Comparison of ENCODE assay signal across 18 cellular contexts in the genomic region with DNA sequence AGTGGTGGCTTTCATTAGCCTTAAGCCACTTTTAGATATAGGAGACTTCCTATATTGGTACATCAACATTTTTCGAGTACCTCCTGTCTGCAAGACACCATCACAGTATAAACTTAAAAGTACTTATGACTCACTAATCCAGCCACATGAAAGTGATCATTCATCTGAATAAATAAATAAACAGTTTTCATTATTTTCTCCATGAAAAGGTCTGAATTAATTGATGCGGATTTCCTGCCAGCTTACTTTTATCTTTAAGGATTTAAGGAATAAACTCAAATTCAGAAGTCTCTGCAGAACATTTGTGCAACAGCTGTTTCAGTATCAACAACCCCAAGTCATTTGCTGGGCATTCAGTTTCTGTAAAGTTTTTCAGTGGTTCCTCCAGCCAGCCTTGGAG. TPM values are rescaled to one million over a fixed set of nuclear protein-coding genes. Genes with fewer than 3 reads are reported as not detected.
DNase-seq lines count a peak whose midpoint lies in the region; FAIRE-seq and TF ChIP-seq lines count a peak whose summit lies in the region.
"Had no signal": no experiment of that assay in that cellular context is flagged by ENCODE, and none has a peak within 500 bp of the region (broad histone marks: within the 10 kb centered on the region; RNA-seq: fewer than 3 reads in every experiment).

No MANE protein-coding gene starts in this region.

- 0 out of 2 replicates have a peak, but pooled peaks cover 12% of the 10 kb centered on the region for H3K36me3 ChIP-seq in PC-9 (ENCODE audit: low read depth)
- H3K36me3 ChIP-seq in vagina = peaks cover 0 to 39% of the 10 kb centered on the region in 2 donors
- peaks cover 31% of the 10 kb centered on the region for H3K36me3 ChIP-seq in effector memory CD4-positive, alpha-beta T cell (ENCODE audit: control insufficient read depth, insufficient read depth, low read length)

- H3K9me2 ChIP-seq in PC-9 (ENCODE audit: insufficient read depth) = no peaks in the 10 kb centered on the region

- POLR2A ChIA-PET in PC-9 (lab: Charles Lee; ENCODE audit: unreplicated experiment) = no interaction called here

- no peak for TF ChIP-seq CTCF in PC-9 (conservative IDR thresholded peaks at IDR 0.05)
- TF ChIP-seq CTCF in vagina (IDR thresholded peaks at IDR 0.05) = no peak

- CTCF ChIA-PET in PC-9 (lab: Charles Lee) = no interaction called here

- H4K20me1 ChIP-seq in PC-9 (ENCODE audit: insufficient read depth) = peaks cover 6% of the 10 kb centered on the region; the same call in 1 of the 2 replicates

- no peaks in the 10 kb centered on the region for H3F3A ChIP-seq in PC-9 (ENCODE audit: insufficient read depth, low read depth)

- H3K4me2 ChIP-seq in PC-9 = 0 out of 2 replicates have a peak overlapping the region, but pooled peaks have one; percentile 12

- H3K4me3 ChIP-seq in PC-9 (no peak overlapping the region), vagina (no peak overlapping the region)
- H3K4me3 ChIP-seq in effector memory CD4-positive, alpha-beta T cell (ENCODE audit: insufficient read depth, low read depth, low read length, poor library complexity, severe bottlenecking) = no peak overlapping the region
- H3K4me3 ChIP-seq: GM23248, K562 had no signal

- BruUV-seq in PC-9 (replicated peaks; lab: Mats Ljungman, UMichigan) = no TSS peak

- no peak overlapping the region for H3K27ac ChIP-seq in PC-9
- H3K27ac ChIP-seq in vagina = no peak overlapping the region
- H3K27ac ChIP-seq in effector memory CD4-positive, alpha-beta T cell (ENCODE audit: insufficient read depth, low read length, poor library complexity, severe bottlenecking) = no peak overlapping the region
- H3K27ac ChIP-seq: GM23248 had no signal

- DNase-seq in AG08396 (ENCODE audit: low spot score) (peak; percentile 10), GM12891 (ENCODE audit: insufficient read length, low spot score) (no peak), PC-9 (no peak), fibroblast of gingiva (ENCODE audit: low read depth) (peak; percentile 15), nucleus accumbens (lab: John Stamatoyannopoulos, UW) (no peak), vagina (ENCODE audit: extremely low spot score in 2 of 2) (no peak), NCI-H1694 (lab: John Stamatoyannopoulos, UW) (no peak)
- DNase-seq in effector memory CD4-positive, alpha-beta T cell = no peak
- DNase-seq: C1 segment of cervical spinal cord, GM23248, NCI-H1105, NCI-H1694 treated with DMSO at 0.1 percent for 48 hours, NCI-H226, NCI-H526 treated with DMSO at 0.1 percent for 48 hours, RPMI8226, SIG-M5 had no signal

- peaks cover 47% of the 10 kb centered on the region for H3K79me2 ChIP-seq in PC-9 (ENCODE audit: low read depth)

- no peak overlapping the region for H2AFZ ChIP-seq in PC-9
- H2AFZ ChIP-seq: GM23248 had no signal

- intact Hi-C loops in PC-9 (cut with micrococcal nuclease; ENCODE audit: unreplicated experiment) = loop anchor here (5.0 to 10.0 kb wide), 5 partner anchors 82 to 405 kb away; a partner anchor contains a TSS
- intact Hi-C loops in vagina (cut with DNase I) = no loop called here

- FAIRE-seq in GM12891 (lab: Jason Lieb, UNC) = peak; percentile 28
- FAIRE-seq: K562 had no signal

- H3K27me3 ChIP-seq in PC-9 (ENCODE audit: insufficient read depth, low read depth) (no peaks in the 10 kb centered on the region), vagina (no peaks in the 10 kb centered on the region)
- no peaks in the 10 kb centered on the region for H3K27me3 ChIP-seq in effector memory CD4-positive, alpha-beta T cell (replicated peaks; ENCODE audit: control insufficient read depth, insufficient read depth, low read length, poor library complexity, severe bottlenecking)

- no peaks in the 10 kb centered on the region for H3K9me3 ChIP-seq in PC-9 (ENCODE audit: insufficient read depth, low read depth)
- no peaks in the 10 kb centered on the region for H3K9me3 ChIP-seq in vagina
- H3K9me3 ChIP-seq in effector memory CD4-positive, alpha-beta T cell (ENCODE audit: control insufficient read depth, low read length) = no peaks in the 10 kb centered on the region

- TF ChIP-seq POLR2A in GM12891 (IDR thresholded peaks at IDR 0.05; ENCODE audit: low read depth, low read length) (no peak), vagina (IDR thresholded peaks at IDR 0.05) (no peak)

- peaks cover 26% of the 10 kb centered on the region for H3K4me1 ChIP-seq in PC-9 (replicated peaks; ENCODE audit: insufficient read depth)
- H3K4me1 ChIP-seq in vagina = peaks cover 35% of the 10 kb centered on the region
- H3K4me1 ChIP-seq in effector memory CD4-positive, alpha-beta T cell (ENCODE audit: control insufficient read depth, insufficient read depth, low read length, poor library complexity, severe bottlenecking) = peaks cover 14% of the 10 kb centered on the region

TF ChIP-seq in GM12891, 5 proteins besides CTCF, POLR2A, EP300 and RAD21:
- no peak for TF ChIP-seq PAX5 (IDR thresholded peaks at IDR 0.05; ENCODE audit: insufficient read depth, low read length, severe bottlenecking)
- no peak for TF ChIP-seq SPI1 (IDR thresholded peaks at IDR 0.05; ENCODE audit: low read depth, low read length)
- no peak for TF ChIP-seq POLR2AphosphoS5 (IDR thresholded peaks at IDR 0.05; ENCODE audit: low read depth, low read length)
- no peak for TF ChIP-seq TAF1 (IDR thresholded peaks at IDR 0.05; ENCODE audit: low read depth, low read length)
- no peak for TF ChIP-seq POU2F2 (IDR thresholded peaks at IDR 0.05; ENCODE audit: low read depth, low read length)

RNA-seq across cellular contexts. Expression of a gene that starts 4.0 kb away (rescaled TPM):
- 16.6 TPM for polyA plus RNA-seq in GM12891 (2012; ENCODE audit: low read depth, missing spikeins)
- total RNA-seq in PC-9 (2021) = 42.8 and 53.0 TPM in 2 replicates
- total RNA-seq in vagina = 54.3 TPM

RNA-seq across cellular contexts. Expression of a gene that starts 28.2 kb away (rescaled TPM):
- polyA plus RNA-seq in GM12891 (2012; ENCODE audit: low read depth, missing spikeins) = 0.06 TPM
- total RNA-seq in PC-9 (2021) (not detected in 2 replicates), vagina (not detected)
- total RNA-seq: A172, GM23248, K562 had no signal
- polyA plus RNA-seq: GM23248, K562 had no signal

Comparison
In these comparisons a context has a peak if more than half of its experiments do, and no peak if none do; other contexts are left out.
1. DNase-seq: peak in AG08396 (single experiment) and fibroblast of gingiva (single experiment); none in GM12891 (single experiment), PC-9 (0 of 2), nucleus accumbens (0 of 56), vagina (0 of 2), NCI-H1694 (single experiment) and effector memory CD4-positive, alpha-beta T cell (0 of 3).